1 cellular context compared by ENCODE assay signal in genomic region chr12:119841433-119842210, GRCh38.
TF ChIP-seq lines count a peak whose summit lies in the region.

No MANE protein-coding gene starts in this region.

TF ChIP-seq in endothelial cell of umbilical vein, 7 proteins besides CTCF, POLR2A, EP300 and RAD21 (continued from another document):
- TF ChIP-seq POLR2AphosphoS5 (IDR thresholded peaks at IDR 0.05; ENCODE audit: insufficient read depth, low read depth, low read length) (no peak), FOS (IDR thresholded peaks at IDR 0.05; ENCODE audit: borderline replicate concordance, insufficient read depth, low read length) (no peak), EZH2 (IDR thresholded peaks at IDR 0.05; ENCODE audit: borderline replicate concordance, low read depth, low read length, severe bottlenecking) (no peak), JUN (IDR thresholded peaks at IDR 0.05; ENCODE audit: borderline replicate concordance, insufficient read depth, insufficient read length, low read depth) (no peak)
